ENCODE assay signal across 1 cellular context in the genomic region with DNA sequence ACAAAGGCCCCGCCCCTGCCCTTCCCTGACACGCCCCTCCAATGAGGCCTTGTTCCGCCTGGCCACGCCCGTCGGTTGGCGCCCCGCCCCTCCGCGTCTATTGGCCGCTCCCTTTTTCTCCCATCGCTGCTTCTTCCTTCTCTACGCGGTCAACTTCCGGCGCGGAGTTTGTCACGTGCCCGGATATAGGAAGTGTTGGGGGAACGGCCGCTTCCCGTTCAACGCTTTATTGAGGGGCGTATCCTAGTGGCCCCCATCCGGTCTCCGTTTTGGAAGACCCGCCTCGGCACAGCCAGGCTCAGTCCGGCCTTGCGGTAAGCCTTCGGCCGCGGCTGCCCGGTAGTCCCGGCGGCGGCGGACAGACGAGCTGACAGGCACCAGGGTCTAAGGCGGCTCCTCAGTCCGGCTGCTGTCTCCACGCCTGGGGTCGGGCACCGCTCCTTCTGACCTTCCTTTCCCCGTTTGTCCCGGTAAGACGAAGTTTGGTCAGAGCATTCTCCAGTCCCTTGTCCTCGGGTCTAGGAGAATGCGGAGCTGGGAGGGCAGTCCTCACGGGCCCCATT.
TF ChIP-seq lines count a peak whose summit lies in the region.

A gene with protein sequence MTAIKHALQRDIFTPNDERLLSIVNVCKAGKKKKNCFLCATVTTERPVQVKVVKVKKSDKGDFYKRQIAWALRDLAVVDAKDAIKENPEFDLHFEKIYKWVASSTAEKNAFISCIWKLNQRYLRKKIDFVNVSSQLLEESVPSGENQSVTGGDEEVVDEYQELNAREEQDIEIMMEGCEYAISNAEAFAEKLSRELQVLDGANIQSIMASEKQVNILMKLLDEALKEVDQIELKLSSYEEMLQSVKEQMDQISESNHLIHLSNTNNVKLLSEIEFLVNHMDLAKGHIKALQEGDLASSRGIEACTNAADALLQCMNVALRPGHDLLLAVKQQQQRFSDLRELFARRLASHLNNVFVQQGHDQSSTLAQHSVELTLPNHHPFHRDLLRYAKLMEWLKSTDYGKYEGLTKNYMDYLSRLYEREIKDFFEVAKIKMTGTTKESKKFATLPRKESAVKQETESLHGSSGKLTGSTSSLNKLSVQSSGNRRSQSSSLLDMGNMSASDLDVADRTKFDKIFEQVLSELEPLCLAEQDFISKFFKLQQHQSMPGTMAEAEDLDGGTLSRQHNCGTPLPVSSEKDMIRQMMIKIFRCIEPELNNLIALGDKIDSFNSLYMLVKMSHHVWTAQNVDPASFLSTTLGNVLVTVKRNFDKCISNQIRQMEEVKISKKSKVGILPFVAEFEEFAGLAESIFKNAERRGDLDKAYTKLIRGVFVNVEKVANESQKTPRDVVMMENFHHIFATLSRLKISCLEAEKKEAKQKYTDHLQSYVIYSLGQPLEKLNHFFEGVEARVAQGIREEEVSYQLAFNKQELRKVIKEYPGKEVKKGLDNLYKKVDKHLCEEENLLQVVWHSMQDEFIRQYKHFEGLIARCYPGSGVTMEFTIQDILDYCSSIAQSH (plus strand): TSS at position 165 of the 563 bp plus-strand sequence. CDS start 4,676 bp downstream, outside the sequence.

TF ChIP-seq in K562, 482 proteins besides CTCF, POLR2A, EP300 and RAD21 (continued from another document and continues in another):
- TF ChIP-seq, protein P1, sequence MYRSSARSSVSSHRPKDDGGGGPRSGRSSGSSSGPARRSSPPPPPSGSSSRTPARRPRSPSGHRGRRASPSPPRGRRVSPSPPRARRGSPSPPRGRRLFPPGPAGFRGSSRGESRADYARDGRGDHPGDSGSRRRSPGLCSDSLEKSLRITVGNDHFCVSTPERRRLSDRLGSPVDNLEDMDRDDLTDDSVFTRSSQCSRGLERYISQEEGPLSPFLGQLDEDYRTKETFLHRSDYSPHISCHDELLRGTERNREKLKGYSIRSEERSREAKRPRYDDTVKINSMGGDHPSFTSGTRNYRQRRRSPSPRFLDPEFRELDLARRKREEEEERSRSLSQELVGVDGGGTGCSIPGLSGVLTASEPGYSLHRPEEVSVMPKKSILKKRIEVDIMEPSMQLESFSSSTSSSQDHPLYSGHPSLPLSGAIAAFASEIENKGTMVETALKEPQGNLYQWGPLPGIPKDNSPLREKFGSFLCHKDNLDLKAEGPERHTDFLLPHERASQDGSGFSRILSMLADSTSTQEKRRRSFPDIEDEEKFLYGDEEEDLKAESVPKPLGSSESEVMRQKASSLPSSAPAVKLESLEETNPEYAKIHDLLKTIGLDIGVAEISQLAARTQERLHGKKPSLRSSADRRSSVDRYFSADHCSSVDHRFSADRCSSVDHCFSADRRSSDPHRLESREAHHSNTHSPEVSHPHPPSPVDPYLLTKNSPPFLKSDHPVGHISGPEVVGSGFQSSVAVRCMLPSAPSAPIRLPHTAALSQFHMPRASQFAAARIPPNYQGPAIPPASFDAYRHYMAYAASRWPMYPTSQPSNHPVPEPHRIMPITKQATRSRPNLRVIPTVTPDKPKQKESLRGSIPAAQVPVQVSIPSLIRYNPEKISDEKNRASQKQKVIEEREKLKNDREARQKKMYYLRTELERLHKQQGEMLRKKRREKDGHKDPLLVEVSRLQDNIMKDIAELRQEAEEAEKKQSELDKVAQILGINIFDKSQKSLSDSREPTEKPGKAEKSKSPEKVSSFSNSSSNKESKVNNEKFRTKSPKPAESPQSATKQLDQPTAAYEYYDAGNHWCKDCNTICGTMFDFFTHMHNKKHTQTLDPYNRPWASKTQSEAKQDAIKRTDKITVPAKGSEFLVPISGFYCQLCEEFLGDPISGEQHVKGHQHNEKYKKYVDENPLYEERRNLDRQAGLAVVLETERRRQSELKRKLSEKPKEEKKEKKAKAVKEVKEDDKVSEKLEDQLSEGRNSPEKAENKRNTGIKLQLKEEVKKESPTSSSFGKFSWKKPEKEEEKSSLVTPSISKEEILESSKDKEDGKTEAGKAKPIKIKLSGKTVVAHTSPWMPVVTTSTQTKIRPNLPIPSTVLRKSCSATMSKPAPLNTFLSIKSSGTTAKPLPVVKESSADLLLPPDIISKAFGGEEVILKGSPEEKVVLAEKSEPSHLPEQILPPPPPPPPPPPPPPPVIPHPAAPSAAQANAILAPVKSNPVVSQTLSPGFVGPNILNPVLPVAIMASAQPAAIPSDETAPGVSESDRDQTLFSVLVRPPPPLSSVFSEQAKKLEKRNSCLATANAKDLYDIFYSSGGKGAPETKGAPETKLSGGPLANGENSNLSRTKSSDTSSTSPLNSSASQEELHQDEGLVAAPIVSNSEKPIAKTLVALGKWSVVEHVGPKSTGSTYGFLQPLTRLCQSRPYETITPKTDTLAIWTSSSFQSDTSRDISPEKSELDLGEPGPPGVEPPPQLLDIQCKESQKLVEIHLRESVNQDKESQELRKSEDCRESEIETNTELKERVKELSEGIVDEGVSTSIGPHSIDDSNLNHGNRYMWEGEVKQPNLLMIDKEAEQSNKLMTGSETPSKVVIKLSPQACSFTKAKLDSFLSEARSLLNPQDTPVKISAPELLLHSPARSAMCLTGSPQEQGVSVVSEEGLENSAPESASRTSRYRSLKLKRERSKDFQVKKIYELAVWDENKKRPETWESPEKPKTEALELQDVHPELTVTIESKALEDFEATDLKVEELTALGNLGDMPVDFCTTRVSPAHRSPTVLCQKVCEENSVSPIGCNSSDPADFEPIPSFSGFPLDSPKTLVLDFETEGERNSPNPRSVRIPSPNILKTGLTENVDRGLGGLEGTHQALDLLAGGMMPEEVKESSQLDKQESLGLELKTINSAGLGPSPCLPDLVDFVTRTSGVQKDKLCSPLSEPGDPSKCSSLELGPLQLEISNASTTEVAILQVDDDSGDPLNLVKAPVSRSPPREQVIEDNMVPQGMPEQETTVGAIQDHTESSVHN (IDR thresholded peaks at IDR 0.05; ENCODE audit: borderline replicate concordance in 1 of 2, low read depth in 1 of 2): no peak
- TF ChIP-seq, protein P2, sequence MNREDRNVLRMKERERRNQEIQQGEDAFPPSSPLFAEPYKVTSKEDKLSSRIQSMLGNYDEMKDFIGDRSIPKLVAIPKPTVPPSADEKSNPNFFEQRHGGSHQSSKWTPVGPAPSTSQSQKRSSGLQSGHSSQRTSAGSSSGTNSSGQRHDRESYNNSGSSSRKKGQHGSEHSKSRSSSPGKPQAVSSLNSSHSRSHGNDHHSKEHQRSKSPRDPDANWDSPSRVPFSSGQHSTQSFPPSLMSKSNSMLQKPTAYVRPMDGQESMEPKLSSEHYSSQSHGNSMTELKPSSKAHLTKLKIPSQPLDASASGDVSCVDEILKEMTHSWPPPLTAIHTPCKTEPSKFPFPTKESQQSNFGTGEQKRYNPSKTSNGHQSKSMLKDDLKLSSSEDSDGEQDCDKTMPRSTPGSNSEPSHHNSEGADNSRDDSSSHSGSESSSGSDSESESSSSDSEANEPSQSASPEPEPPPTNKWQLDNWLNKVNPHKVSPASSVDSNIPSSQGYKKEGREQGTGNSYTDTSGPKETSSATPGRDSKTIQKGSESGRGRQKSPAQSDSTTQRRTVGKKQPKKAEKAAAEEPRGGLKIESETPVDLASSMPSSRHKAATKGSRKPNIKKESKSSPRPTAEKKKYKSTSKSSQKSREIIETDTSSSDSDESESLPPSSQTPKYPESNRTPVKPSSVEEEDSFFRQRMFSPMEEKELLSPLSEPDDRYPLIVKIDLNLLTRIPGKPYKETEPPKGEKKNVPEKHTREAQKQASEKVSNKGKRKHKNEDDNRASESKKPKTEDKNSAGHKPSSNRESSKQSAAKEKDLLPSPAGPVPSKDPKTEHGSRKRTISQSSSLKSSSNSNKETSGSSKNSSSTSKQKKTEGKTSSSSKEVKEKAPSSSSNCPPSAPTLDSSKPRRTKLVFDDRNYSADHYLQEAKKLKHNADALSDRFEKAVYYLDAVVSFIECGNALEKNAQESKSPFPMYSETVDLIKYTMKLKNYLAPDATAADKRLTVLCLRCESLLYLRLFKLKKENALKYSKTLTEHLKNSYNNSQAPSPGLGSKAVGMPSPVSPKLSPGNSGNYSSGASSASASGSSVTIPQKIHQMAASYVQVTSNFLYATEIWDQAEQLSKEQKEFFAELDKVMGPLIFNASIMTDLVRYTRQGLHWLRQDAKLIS (CRISPR knock-in tag; IDR thresholded peaks at IDR 0.05): no peak
- TF ChIP-seq ZKSCAN3 (CRISPR knock-in tag; IDR thresholded peaks at IDR 0.05) (no peak), GATA2 (CRISPR knock-in tag; IDR thresholded peaks at IDR 0.05) (no peak), MEF2D (tag; conservative IDR thresholded peaks at IDR 0.05; ENCODE audit: low read depth) (no peak), FOXK2 (conservative IDR thresholded peaks at IDR 0.05 in 1 of 2, IDR thresholded peaks at IDR 0.05 in 1 of 2; ENCODE audit: low read depth in 2 of 2) (peak; percentile 90 to 94), KLF16 (IDR thresholded peaks at IDR 0.05) (no peak), HNRNPUL1 (IDR thresholded peaks at IDR 0.05; ENCODE audit: low read length) (no peak), NEUROD1 (IDR thresholded peaks at IDR 0.05; ENCODE audit: borderline replicate concordance, low read depth, low read length, partially characterized antibody) (peak; percentile 40), PTRF (tag; IDR thresholded peaks at IDR 0.05) (no peak), ZNF184 (CRISPR knock-in tag; IDR thresholded peaks at IDR 0.05) (no peak)
- TF ChIP-seq, protein P3, sequence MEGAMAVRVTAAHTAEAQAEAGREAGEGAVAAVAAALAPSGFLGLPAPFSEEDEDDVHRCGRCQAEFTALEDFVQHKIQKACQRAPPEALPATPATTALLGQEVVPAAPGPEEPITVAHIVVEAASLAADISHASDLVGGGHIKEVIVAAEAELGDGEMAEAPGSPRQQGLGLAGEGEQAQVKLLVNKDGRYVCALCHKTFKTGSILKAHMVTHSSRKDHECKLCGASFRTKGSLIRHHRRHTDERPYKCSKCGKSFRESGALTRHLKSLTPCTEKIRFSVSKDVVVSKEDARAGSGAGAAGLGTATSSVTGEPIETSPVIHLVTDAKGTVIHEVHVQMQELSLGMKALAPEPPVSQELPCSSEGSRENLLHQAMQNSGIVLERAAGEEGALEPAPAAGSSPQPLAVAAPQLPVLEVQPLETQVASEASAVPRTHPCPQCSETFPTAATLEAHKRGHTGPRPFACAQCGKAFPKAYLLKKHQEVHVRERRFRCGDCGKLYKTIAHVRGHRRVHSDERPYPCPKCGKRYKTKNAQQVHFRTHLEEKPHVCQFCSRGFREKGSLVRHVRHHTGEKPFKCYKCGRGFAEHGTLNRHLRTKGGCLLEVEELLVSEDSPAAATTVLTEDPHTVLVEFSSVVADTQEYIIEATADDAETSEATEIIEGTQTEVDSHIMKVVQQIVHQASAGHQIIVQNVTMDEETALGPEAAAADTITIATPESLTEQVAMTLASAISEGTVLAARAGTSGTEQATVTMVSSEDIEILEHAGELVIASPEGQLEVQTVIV (CRISPR knock-in tag; IDR thresholded peaks at IDR 0.05; ENCODE audit: borderline replicate concordance): no peak
- TF ChIP-seq, protein P4, sequence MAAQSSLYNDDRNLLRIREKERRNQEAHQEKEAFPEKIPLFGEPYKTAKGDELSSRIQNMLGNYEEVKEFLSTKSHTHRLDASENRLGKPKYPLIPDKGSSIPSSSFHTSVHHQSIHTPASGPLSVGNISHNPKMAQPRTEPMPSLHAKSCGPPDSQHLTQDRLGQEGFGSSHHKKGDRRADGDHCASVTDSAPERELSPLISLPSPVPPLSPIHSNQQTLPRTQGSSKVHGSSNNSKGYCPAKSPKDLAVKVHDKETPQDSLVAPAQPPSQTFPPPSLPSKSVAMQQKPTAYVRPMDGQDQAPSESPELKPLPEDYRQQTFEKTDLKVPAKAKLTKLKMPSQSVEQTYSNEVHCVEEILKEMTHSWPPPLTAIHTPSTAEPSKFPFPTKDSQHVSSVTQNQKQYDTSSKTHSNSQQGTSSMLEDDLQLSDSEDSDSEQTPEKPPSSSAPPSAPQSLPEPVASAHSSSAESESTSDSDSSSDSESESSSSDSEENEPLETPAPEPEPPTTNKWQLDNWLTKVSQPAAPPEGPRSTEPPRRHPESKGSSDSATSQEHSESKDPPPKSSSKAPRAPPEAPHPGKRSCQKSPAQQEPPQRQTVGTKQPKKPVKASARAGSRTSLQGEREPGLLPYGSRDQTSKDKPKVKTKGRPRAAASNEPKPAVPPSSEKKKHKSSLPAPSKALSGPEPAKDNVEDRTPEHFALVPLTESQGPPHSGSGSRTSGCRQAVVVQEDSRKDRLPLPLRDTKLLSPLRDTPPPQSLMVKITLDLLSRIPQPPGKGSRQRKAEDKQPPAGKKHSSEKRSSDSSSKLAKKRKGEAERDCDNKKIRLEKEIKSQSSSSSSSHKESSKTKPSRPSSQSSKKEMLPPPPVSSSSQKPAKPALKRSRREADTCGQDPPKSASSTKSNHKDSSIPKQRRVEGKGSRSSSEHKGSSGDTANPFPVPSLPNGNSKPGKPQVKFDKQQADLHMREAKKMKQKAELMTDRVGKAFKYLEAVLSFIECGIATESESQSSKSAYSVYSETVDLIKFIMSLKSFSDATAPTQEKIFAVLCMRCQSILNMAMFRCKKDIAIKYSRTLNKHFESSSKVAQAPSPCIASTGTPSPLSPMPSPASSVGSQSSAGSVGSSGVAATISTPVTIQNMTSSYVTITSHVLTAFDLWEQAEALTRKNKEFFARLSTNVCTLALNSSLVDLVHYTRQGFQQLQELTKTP (IDR thresholded peaks at IDR 0.05; ENCODE audit: low read depth in 1 of 2, partially characterized antibody in 2 of 2): peak in 1 of 2 experiments; percentile 46
- TF ChIP-seq, protein P5, sequence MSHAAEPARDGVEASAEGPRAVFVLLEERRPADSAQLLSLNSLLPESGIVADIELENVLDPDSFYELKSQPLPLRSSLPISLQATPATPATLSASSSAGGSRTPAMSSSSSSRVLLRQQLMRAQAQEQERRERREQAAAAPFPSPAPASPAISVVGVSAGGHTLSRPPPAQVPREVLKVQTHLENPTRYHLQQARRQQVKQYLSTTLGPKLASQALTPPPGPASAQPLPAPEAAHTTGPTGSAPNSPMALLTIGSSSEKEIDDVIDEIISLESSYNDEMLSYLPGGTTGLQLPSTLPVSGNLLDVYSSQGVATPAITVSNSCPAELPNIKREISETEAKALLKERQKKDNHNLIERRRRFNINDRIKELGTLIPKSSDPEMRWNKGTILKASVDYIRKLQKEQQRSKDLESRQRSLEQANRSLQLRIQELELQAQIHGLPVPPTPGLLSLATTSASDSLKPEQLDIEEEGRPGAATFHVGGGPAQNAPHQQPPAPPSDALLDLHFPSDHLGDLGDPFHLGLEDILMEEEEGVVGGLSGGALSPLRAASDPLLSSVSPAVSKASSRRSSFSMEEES (CRISPR knock-in tag; IDR thresholded peaks at IDR 0.05): peak; percentile 94
- TF ChIP-seq, protein P6, sequence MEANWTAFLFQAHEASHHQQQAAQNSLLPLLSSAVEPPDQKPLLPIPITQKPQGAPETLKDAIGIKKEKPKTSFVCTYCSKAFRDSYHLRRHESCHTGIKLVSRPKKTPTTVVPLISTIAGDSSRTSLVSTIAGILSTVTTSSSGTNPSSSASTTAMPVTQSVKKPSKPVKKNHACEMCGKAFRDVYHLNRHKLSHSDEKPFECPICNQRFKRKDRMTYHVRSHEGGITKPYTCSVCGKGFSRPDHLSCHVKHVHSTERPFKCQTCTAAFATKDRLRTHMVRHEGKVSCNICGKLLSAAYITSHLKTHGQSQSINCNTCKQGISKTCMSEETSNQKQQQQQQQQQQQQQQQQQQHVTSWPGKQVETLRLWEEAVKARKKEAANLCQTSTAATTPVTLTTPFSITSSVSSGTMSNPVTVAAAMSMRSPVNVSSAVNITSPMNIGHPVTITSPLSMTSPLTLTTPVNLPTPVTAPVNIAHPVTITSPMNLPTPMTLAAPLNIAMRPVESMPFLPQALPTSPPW (CRISPR knock-in tag; IDR thresholded peaks at IDR 0.05): peak; percentile 53
- TF ChIP-seq, protein P7, sequence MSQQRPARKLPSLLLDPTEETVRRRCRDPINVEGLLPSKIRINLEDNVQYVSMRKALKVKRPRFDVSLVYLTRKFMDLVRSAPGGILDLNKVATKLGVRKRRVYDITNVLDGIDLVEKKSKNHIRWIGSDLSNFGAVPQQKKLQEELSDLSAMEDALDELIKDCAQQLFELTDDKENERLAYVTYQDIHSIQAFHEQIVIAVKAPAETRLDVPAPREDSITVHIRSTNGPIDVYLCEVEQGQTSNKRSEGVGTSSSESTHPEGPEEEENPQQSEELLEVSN (IDR thresholded peaks at IDR 0.05; ENCODE audit: borderline replicate concordance in 1 of 2, extremely low read depth in 1 of 2, insufficient read depth in 1 of 2, insufficient read length in 1 of 2, low read depth in 1 of 2, low read length in 1 of 2, poor library complexity in 1 of 2, severe bottlenecking in 1 of 2): no peak
